Comparison of ENCODE assay signal across 1 cellular context in the genomic region with DNA sequence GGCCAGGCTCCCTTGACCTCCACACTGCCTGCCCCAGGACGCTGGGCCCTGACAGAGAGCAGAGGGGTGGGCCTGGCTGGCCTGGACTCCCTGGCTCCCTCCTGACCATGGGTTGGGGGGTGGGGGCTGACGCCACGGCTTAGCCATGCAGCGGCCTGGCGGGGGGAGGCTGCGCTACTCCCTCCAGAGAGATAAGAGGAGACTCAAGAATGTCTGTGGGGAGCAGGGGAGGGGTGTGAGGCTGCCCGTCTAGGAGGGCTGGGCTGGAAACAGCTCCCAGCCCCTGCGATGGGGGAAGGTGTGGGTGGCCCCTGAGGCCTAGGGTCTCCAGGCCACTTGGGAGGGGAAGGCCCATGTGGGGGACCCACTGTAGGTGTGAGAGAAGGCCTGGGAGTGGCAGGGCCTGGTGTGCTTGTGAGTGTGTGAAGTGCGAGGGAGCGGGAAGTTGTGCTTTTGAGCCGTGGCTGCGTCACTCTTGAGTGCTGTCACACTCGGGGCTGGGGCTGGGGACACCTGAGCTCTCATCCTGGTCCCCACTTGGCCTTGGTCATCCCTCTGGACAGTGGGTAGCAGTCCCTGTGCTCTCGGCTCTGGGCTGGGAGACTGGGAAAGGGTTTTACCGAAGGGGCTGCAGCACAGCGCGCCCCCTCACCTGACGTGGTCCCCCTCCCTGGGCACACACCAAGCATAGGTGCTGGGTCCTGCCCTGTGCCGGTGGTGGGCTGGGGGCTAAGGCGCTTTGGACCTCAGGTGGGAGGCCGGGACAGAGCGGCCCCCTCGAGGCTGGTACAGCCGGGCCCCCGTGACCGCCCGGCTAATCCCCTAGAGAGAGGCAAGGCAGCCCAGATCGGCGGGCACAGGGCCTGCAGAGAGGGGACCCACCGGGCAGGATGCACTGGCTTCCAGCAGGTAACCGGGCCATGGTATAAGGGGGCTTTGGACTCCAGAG.
TF ChIP-seq lines count a peak whose summit lies in the region.

No MANE protein-coding gene starts in this region.

TF ChIP-seq in H1, 55 proteins besides CTCF, POLR2A, EP300 and RAD21:
- TF ChIP-seq EZH2 (IDR thresholded peaks at IDR 0.05; ENCODE audit: low read depth, low read length, severe bottlenecking) = no peak
TF ChIP-seq in H1: peak in this region for 0.
